9 cellular contexts compared by ENCODE assay signal in the genomic region with DNA sequence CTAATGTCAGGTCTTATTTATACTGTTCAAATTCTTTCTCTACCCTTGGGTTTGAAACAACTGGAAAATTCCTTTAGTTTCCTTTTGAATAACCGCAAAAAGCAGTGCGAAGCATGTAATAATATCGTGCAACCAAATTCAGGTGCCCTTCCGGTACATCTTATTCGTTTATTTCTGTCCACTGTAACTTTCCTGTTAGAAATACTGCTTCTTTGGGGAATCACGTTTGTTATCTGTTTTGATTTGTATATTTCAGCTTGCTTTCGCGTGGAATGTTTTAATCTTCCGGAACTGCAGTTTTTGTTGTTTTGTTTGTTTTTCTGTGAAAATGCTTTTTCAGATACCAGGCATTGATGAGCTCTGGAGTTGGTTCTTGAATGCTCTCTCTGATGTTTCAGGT. TPM values are rescaled to one million over a fixed set of nuclear protein-coding genes. Genes with fewer than 3 reads are reported as not detected.
A peak's percentile ranks its signal among the peaks of the same experiment; 100 is the strongest.
DNase-seq lines count a peak whose midpoint lies in the region; ATAC-seq, FAIRE-seq and TF ChIP-seq lines count a peak whose summit lies in the region.
"Had no signal": no experiment of that assay in that cellular context is flagged by ENCODE, and none has a peak within 500 bp of the region (broad histone marks: within the 10 kb centered on the region; RNA-seq: fewer than 3 reads in every experiment).

No MANE protein-coding gene starts in this region.

- DNase-seq in AG10803 (ENCODE audit: low read depth) = no peak
- DNase-seq in breast epithelium (ENCODE audit: low spot score in 2 of 2) = no peak
- no peak for DNase-seq in T-helper 9 cell
- no peak for DNase-seq in urothelium cell line (ENCODE audit: low spot score)
- DNase-seq in NCI-H2029 treated with DMSO at 0.1 percent for 48 hours (lab: John Stamatoyannopoulos, UW) = no peak
- DNase-seq: head of caudate nucleus had no signal

- H3K27me3 Mint-ChIP-seq in IgD-negative memory B cell = peaks cover 1% of the 10 kb centered on the region

- intact Hi-C loops in breast epithelium (cut with DNase I; ENCODE audit: low total_unique reads) = no loop called here

- no peak for ATAC-seq in GM18858 (IDR thresholded peaks at IDR 0.05; ENCODE audit: unreplicated experiment)

- no peaks in the 10 kb centered on the region for H3K9me3 Mint-ChIP-seq in IgD-negative memory B cell

- H3K4me1 Mint-ChIP-seq in IgD-negative memory B cell = peaks cover 16 to 17% (median 16%) of the 10 kb centered on the region in 3 donors

- no peak for TF ChIP-seq CTCF in AG10803 (conservative IDR thresholded peaks at IDR 0.05; ENCODE audit: low read length)
- TF ChIP-seq CTCF in breast epithelium (IDR thresholded peaks at IDR 0.05) = no peak

- peak overlapping the region; percentile 92 to 97 (median 96) for H3K27ac Mint-ChIP-seq in IgD-negative memory B cell

- TF ChIP-seq POLR2A in breast epithelium (IDR thresholded peaks at IDR 0.05) = no peak

- peak overlapping the region; percentile 85 to 94 (median 92) for H3K4me3 Mint-ChIP-seq in IgD-negative memory B cell

- no peaks in the 10 kb centered on the region for H3K9me3 ChIP-seq in breast epithelium
- no peaks in the 10 kb centered on the region for H3K9me3 ChIP-seq in muscle layer of duodenum (ENCODE audit: control insufficient read depth in 1 of 2, low read length in 2 of 2)

- H3K4me1 ChIP-seq in breast epithelium (no peaks in the 10 kb centered on the region), muscle layer of duodenum (ENCODE audit: control insufficient read depth in 1 of 2, insufficient read depth in 2 of 2, low read length in 2 of 2) (peaks cover 0 to 6% of the 10 kb centered on the region in 2 donors)

- H3K4me3 ChIP-seq in AG10803 (ENCODE audit: low read length) (peak overlapping the region; percentile 75), breast epithelium (peak overlapping the region; percentile 66 to 76 (median 76)), muscle layer of duodenum (ENCODE audit: low read depth in 1 of 2, low read length in 2 of 2) (peak overlapping the region; percentile 84 to 87)

- no peaks in the 10 kb centered on the region for H3K36me3 Mint-ChIP-seq in IgD-negative memory B cell

- FAIRE-seq in urothelium cell line (lab: Jason Lieb, UNC) = no peak

- H3K27ac ChIP-seq in breast epithelium (peak overlapping the region in 1 of 2 donors; percentile 89), muscle layer of duodenum (ENCODE audit: low read length) (peak overlapping the region; percentile 86)

- H3K36me3 ChIP-seq in breast epithelium (no peaks in the 10 kb centered on the region), muscle layer of duodenum (ENCODE audit: control insufficient read depth in 1 of 2, insufficient read depth in 2 of 2, low read length in 2 of 2) (no peaks in the 10 kb centered on the region)

- H3K27me3 ChIP-seq in breast epithelium (no peaks in the 10 kb centered on the region), muscle layer of duodenum (ENCODE audit: low read depth, low read length) (no peaks in the 10 kb centered on the region)

RNA-seq across cellular contexts. Expression of a gene that starts 1.2 kb away (rescaled TPM):
- polyA plus RNA-seq in IgD-negative memory B cell = 39.8 TPM
- 10 to 100 TPM in 2 of 3 donors, 1 to 10 TPM in 1; 9.9 to 20.5 (median 15.7) TPM for total RNA-seq in breast epithelium
